ENCODE assay signal across 28 cellular contexts in the genomic region with DNA sequence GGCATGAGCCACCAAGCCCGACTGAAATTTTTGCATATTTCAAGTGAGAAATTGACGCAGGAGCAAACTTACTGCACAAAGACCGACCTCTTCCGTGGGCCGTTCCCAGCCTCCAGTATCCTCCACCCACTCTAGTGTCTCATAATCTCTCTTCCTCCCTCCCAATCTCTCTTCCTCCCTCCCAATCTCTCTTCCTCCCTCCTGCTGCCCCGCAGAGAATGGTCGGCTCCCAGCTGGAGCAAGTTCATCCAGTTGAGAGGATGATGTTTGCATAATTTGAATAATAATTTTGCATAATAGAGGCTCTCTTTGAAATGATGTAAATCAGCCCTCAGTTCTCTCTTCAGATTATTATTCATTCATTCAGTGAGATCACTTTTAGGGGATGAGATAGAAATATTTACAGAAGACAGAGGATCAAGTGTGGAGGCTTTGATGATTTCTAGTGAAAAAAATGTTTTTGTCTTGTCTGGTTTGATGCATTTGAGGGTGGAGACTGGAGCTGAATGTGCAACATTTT.
"Had no signal": no experiment of that assay in that cellular context is flagged by ENCODE, and none has a peak within 500 bp of the region (broad histone marks: within the 10 kb centered on the region; RNA-seq: fewer than 3 reads in every experiment).

No MANE protein-coding gene starts in this region.

- H2AFZ ChIP-seq: neural progenitor cell had no signal

- H3K36me3 Mint-ChIP-seq: activated naive CD8-positive, alpha-beta T cell; memory B cell; naive thymus-derived CD4-positive, alpha-beta T cell; neural progenitor cell had no signal

- H3K4me2 ChIP-seq: neural progenitor cell had no signal

- H3K9me3 Mint-ChIP-seq: activated B cell treated with CpG ODN at 0.5 μM for 24 hours; activated T-cell treated with anti-CD3 and anti-CD28 coated beads, Interleukin-2, amount 50 U/mL, for 24 hours; activated T-helper 17 cell treated with anti-CD3 and anti-CD28 coated beads, Interleukin-2, amount 50 U/mL, for 72 hours; central memory CD8-positive, alpha-beta T cell; effector memory CD8-positive, alpha-beta T cell; memory B cell; neural progenitor cell; T-helper 1 cell treated with Interleukin-12 subunit alpha and Interleukin-12 subunit beta and Interleukin-4 antibody, amounts not matched to agents 30 μg/mL and 1 μg/mL, for 36 hours had no signal

- DNase-seq: activated B cell treated with CpG ODN at 0.5 μM for 24 hours; activated CD4-positive, alpha-beta T cell treated with anti-CD3 and anti-CD28 coated beads for 36 hours; activated CD4-positive, alpha-beta T cell treated with anti-CD3 and anti-CD28 coated beads, Interleukin-2, amount 50 U/mL, for 4 hours; activated CD8-positive, alpha-beta memory T cell treated with anti-CD3 and anti-CD28 coated beads for 24 hours; activated CD8-positive, alpha-beta memory T cell treated with anti-CD3 and anti-CD28 coated beads, Interleukin-2, amount 50 U/mL, for 4 hours; activated T-cell treated with anti-CD3 and anti-CD28 coated beads, Interleukin-2, amount 50 U/mL, for 24 hours; adrenal gland; effector memory CD8-positive, alpha-beta T cell; foreskin melanocyte; glutamatergic neuron; islet precursor cell; left cardiac atrium; naive thymus-derived CD4-positive, alpha-beta T cell; stimulated activated CD4-positive, alpha-beta T cell treated with anti-CD3 and anti-CD28 coated beads, Interleukin-2, amount 100 ng/mL, for 48 hours; stimulated activated CD8-positive, alpha-beta memory T cell treated with anti-CD3 and anti-CD28 coated beads, Interleukin-4, amount 100 ng/mL, for 48 hours; stimulated activated naive CD4-positive, alpha-beta T cell; T1000; upper lobe of right lung had no signal

- H3K4me3 ChIP-seq: adrenal gland, ascending aorta, neural progenitor cell, thoracic aorta, upper lobe of right lung had no signal

- H3K4me3 Mint-ChIP-seq: activated B cell treated with CpG ODN at 0.5 μM for 24 hours; activated CD4-positive, alpha-beta T cell treated with anti-CD3 and anti-CD28 coated beads for 36 hours; activated naive CD8-positive, alpha-beta T cell; activated T-cell treated with anti-CD3 and anti-CD28 coated beads, Interleukin-2, amount 50 U/mL, for 24 hours; activated T-helper 17 cell treated with anti-CD3 and anti-CD28 coated beads, Interleukin-2, amount 50 U/mL, for 72 hours; central memory CD8-positive, alpha-beta T cell; effector memory CD8-positive, alpha-beta T cell; memory B cell; naive thymus-derived CD4-positive, alpha-beta T cell; neural progenitor cell; T-helper 1 cell treated with Interleukin-12 subunit alpha and Interleukin-12 subunit beta and Interleukin-4 antibody, amounts not matched to agents 30 μg/mL and 1 μg/mL, for 36 hours had no signal

- H3K4me1 ChIP-seq: adrenal gland, ascending aorta, neural progenitor cell, upper lobe of right lung had no signal

- H3K36me3 ChIP-seq: adrenal gland, ascending aorta, neural progenitor cell, thoracic aorta, upper lobe of right lung had no signal

- H3K27ac ChIP-seq: adrenal gland, ascending aorta, neural progenitor cell, thoracic aorta, upper lobe of right lung had no signal

- ATAC-seq: activated CD4-positive, alpha-beta T cell treated with anti-CD3 and anti-CD28 coated beads for 36 hours; activated T-helper 17 cell treated with anti-CD3 and anti-CD28 coated beads, Interleukin-2, amount 50 U/mL, for 72 hours; effector memory CD8-positive, alpha-beta T cell; esophagus mucosa; left cardiac atrium; naive thymus-derived CD4-positive, alpha-beta T cell; upper lobe of right lung had no signal

- H3K27me3 ChIP-seq: ascending aorta, neural progenitor cell had no signal

- H3K9ac ChIP-seq: neural progenitor cell had no signal

- H3K27ac Mint-ChIP-seq: activated B cell treated with CpG ODN at 0.5 μM for 24 hours; activated CD4-positive, alpha-beta T cell treated with anti-CD3 and anti-CD28 coated beads for 36 hours; activated naive CD8-positive, alpha-beta T cell; activated T-cell treated with anti-CD3 and anti-CD28 coated beads, Interleukin-2, amount 50 U/mL, for 24 hours; activated T-helper 17 cell treated with anti-CD3 and anti-CD28 coated beads, Interleukin-2, amount 50 U/mL, for 72 hours; memory B cell; naive thymus-derived CD4-positive, alpha-beta T cell; neural progenitor cell; progenitor cell of endocrine pancreas; T-helper 1 cell treated with Interleukin-12 subunit alpha and Interleukin-12 subunit beta and Interleukin-4 antibody, amounts not matched to agents 30 μg/mL and 1 μg/mL, for 36 hours had no signal

- H3K4me1 Mint-ChIP-seq: activated B cell treated with CpG ODN at 0.5 μM for 24 hours; activated CD4-positive, alpha-beta T cell treated with anti-CD3 and anti-CD28 coated beads for 36 hours; activated T-helper 17 cell treated with anti-CD3 and anti-CD28 coated beads, Interleukin-2, amount 50 U/mL, for 72 hours; memory B cell; neural progenitor cell had no signal

- H3K9me3 ChIP-seq: adrenal gland, ascending aorta, thoracic aorta, upper lobe of right lung had no signal
